Comparison of ENCODE assay signal across 14 cellular contexts in genomic region chr15:77577350-77577749, GRCh38. TPM values are rescaled to one million over a fixed set of nuclear protein-coding genes. Genes with fewer than 3 reads are reported as not detected.
DNase-seq lines count a peak whose midpoint lies in the region; ATAC-seq lines count a peak whose summit lies in the region.
"Had no signal": no experiment of that assay in that cellular context is flagged by ENCODE, and none has a peak within 500 bp of the region (broad histone marks: within the 10 kb centered on the region; RNA-seq: fewer than 3 reads in every experiment).

No MANE protein-coding gene starts in this region.

- H3K36me3 ChIP-seq in SJCRH30: no peaks in the 10 kb centered on the region
- H3K36me3 ChIP-seq: lower lobe of right lung had no signal

- peaks cover 3% of the 10 kb centered on the region; the same call in 1 of the 2 replicates for H3K4me1 ChIP-seq in SJCRH30
- H3K4me1 ChIP-seq: lower lobe of right lung had no signal

- DNase-seq in C1 segment of cervical spinal cord (lab: John Stamatoyannopoulos, UW) (peak in 12 of 14 donors; percentile 8 to 60 (median 52)), SJCRH30 (peak; percentile 63 to 71), foreskin melanocyte (peak; percentile 61), nucleus accumbens (lab: John Stamatoyannopoulos, UW) (peak in 49 of 56 donors; percentile 24 to 80 (median 59)), H4 (ENCODE audit: low spot score) (no peak), NCI-H510A treated with DMSO at 0.1 percent for 48 hours (lab: John Stamatoyannopoulos, UW) (no peak)
- DNase-seq: activated CD4-positive, alpha-beta T cell treated with anti-CD3 and anti-CD28 coated beads for 4 hours; activated naive CD8-positive, alpha-beta T cell treated with anti-CD3 and anti-CD28 coated beads, Interleukin-2, amount 10 ng/mL, durations not matched to agents 7 days and 5 days; cortex of kidney; lower lobe of right lung; NCI-H1092 had no signal

- H3K27ac ChIP-seq in SJCRH30: no peak overlapping the region
- H3K27ac ChIP-seq: lower lobe of right lung had no signal

- no peaks in the 10 kb centered on the region; the same call in 1 of the 2 replicates for H3K27me3 ChIP-seq in SJCRH30

- no peak overlapping the region for H3K4me3 ChIP-seq in SJCRH30
- H3K4me3 ChIP-seq: GM12878, lower lobe of right lung had no signal

- ATAC-seq in HG03159 (IDR thresholded peaks at IDR 0.05; ENCODE audit: unreplicated experiment) (no peak), GM19023 (IDR thresholded peaks at IDR 0.05; ENCODE audit: unreplicated experiment) (no peak)
- ATAC-seq: GM12878, lower lobe of right lung had no signal

- no peaks in the 10 kb centered on the region for H3K9me3 ChIP-seq in SJCRH30 (replicated peaks)
- H3K9me3 ChIP-seq: lower lobe of right lung had no signal

RNA-seq across cellular contexts. Expression of gene LINGO1, which starts 55.4 kb away (rescaled TPM):
- total RNA-seq in SJCRH30 (2014; rRNA removed; shearing (Covaris generic)): 0.26 TPM in 1 of 2 replicates, not detected in the other
- total RNA-seq in H4 (2014; rRNA removed; shearing (Covaris generic)): 0.41 TPM in 1 of 2 replicates, not detected in the other
- total RNA-seq: activated naive CD8-positive, alpha-beta T cell treated with anti-CD3 and anti-CD28 coated beads, Interleukin-2, amount 10 ng/mL, durations not matched to agents 7 days and 5 days; GM12878 had no signal

Comparison
In these comparisons a context has a peak if more than half of its experiments do, and no peak if none do; other contexts are left out.
1. DNase-seq: peak in C1 segment of cervical spinal cord (12 of 14), SJCRH30 (2 of 2), foreskin melanocyte (single experiment) and nucleus accumbens (49 of 56); none in H4 (single experiment) and NCI-H510A treated with DMSO at 0.1 percent for 48 hours (single experiment).